Comparison of ENCODE assay signal across 8 cellular contexts in genomic region chr7:151019130-151019447, GRCh38. TPM values are rescaled to one million over a fixed set of nuclear protein-coding genes. Genes with fewer than 3 reads are reported as not detected.
DNase-seq lines count a peak whose midpoint lies in the region; ATAC-seq and TF ChIP-seq lines count a peak whose summit lies in the region.
"Had no signal": no experiment of that assay in that cellular context is flagged by ENCODE, and none has a peak within 500 bp of the region (broad histone marks: within the 10 kb centered on the region; RNA-seq: fewer than 3 reads in every experiment).

No MANE protein-coding gene starts in this region.

- intact Hi-C loops in activated T-helper 1 cell treated with anti-CD3 and anti-CD28 coated beads, Interleukin-12 subunit alpha, Interleukin-12 subunit beta, Interleukin-2, Interleukin-4 antibody, amounts not matched to agents 30 ng/mL and 10 ng/mL and 1 ng/mL, durations not matched to agents 14 hours and 24 hours and 36 hours (cut with micrococcal nuclease): loop anchor here (2.0 to 10.0 kb wide), 6 partner anchors 30 to 694 kb away; partner anchors contain the start of genes ACTR3C, FASTK, LRRC61 and SLC4A2
- intact Hi-C loops in uterus (cut with DNase I; ENCODE audit: low total_unique reads): no loop called here

- ATAC-seq in GM23338: peak; percentile 5; the same call in 2 of the 3 replicates
- ATAC-seq in HG02840 (IDR thresholded peaks at IDR 0.05; ENCODE audit: low FRiP score, unreplicated experiment): no peak

- H3K36me3 Mint-ChIP-seq in GM23338 (ENCODE audit: low read depth) (peaks cover 11% of the 10 kb centered on the region), immature natural killer cell (no peaks in the 10 kb centered on the region)
- peaks cover 8% of the 10 kb centered on the region for H3K36me3 Mint-ChIP-seq in activated T-helper 1 cell treated with anti-CD3 and anti-CD28 coated beads, Interleukin-12 subunit alpha, Interleukin-12 subunit beta, Interleukin-2, Interleukin-4 antibody, amounts not matched to agents 30 ng/mL and 10 ng/mL and 1 ng/mL, durations not matched to agents 14 hours and 24 hours and 36 hours (ENCODE audit: low read depth)

- peak overlapping the region; percentile 77; the same call in 1 of the 2 replicates for H3K4me2 ChIP-seq in GM23338

- H3K9me3 ChIP-seq in skeletal muscle tissue (ENCODE audit: control insufficient read depth in 3 of 3, low read length in 3 of 3): no peaks in the 10 kb centered on the region
- no peaks in the 10 kb centered on the region for H3K9me3 ChIP-seq in uterus

- H3F3A ChIP-seq in GM23338 (replicated peaks; ENCODE audit: low read depth): peaks cover 8% of the 10 kb centered on the region; the same call in 1 of the 2 replicates

- H3K36me3 ChIP-seq in GM23338 (ENCODE audit: insufficient read depth): no peaks in the 10 kb centered on the region; the same call in 1 of the 2 replicates
- H3K36me3 ChIP-seq in skeletal muscle tissue (ENCODE audit: control insufficient read depth in 3 of 3, insufficient read depth in 3 of 3, low read length in 3 of 3): no peaks in the 10 kb centered on the region
- no peaks in the 10 kb centered on the region for H3K36me3 ChIP-seq in uterus

- H3K4me1 Mint-ChIP-seq in GM23338: peaks cover 30% of the 10 kb centered on the region
- H3K4me1 Mint-ChIP-seq in activated T-helper 1 cell treated with anti-CD3 and anti-CD28 coated beads, Interleukin-12 subunit alpha, Interleukin-12 subunit beta, Interleukin-2, Interleukin-4 antibody, amounts not matched to agents 30 ng/mL and 10 ng/mL and 1 ng/mL, durations not matched to agents 14 hours and 24 hours and 36 hours (ENCODE audit: low read depth): peaks cover 36% of the 10 kb centered on the region
- H3K4me1 Mint-ChIP-seq in immature natural killer cell: peaks cover 35 to 42% of the 10 kb centered on the region in 2 donors

- TF ChIP-seq CTCF in GM23338 (conservative IDR thresholded peaks at IDR 0.05; ENCODE audit: low read depth in 2 of 2): no peak; a peak in 1 of 4 replicates
- no peak for TF ChIP-seq CTCF in uterus (IDR thresholded peaks at IDR 0.05)

- H3K27me3 ChIP-seq in GM23338 (ENCODE audit: insufficient read depth) (peaks cover 49% of the 10 kb centered on the region), skeletal muscle tissue (ENCODE audit: control insufficient read depth in 3 of 3, insufficient read depth in 3 of 3, low read length in 3 of 3) (peaks cover 55 to 59% (median 58%) of the 10 kb centered on the region in 3 donors), uterus (peaks cover 5% of the 10 kb centered on the region in 2 donors)

- DNase-seq in GM23338 (ENCODE audit: low spot score): no peak
- no peak for DNase-seq in activated T-helper 1 cell treated with anti-CD3 and anti-CD28 coated beads, Interleukin-12 subunit alpha, Interleukin-12 subunit beta, Interleukin-2, Interleukin-4 antibody, amounts not matched to agents 30 ng/mL and 10 ng/mL and 1 ng/mL, durations not matched to agents 14 hours and 24 hours and 36 hours (ENCODE audit: low spot score)
- no peak for DNase-seq in immature natural killer cell
- DNase-seq in cortex of kidney (lab: John Stamatoyannopoulos, UW): no peak
- no peak for DNase-seq in uterus
- DNase-seq: foreskin keratinocyte had no signal

- H3K27ac Mint-ChIP-seq in GM23338 (no peak overlapping the region), immature natural killer cell (peak overlapping the region in 1 of 6 donors; percentile 5)
- H3K27ac Mint-ChIP-seq in activated T-helper 1 cell treated with anti-CD3 and anti-CD28 coated beads, Interleukin-12 subunit alpha, Interleukin-12 subunit beta, Interleukin-2, Interleukin-4 antibody, amounts not matched to agents 30 ng/mL and 10 ng/mL and 1 ng/mL, durations not matched to agents 14 hours and 24 hours and 36 hours: peak overlapping the region; percentile 29

- peak overlapping the region; percentile 90 for H2AFZ ChIP-seq in GM23338

- H3K9me2 ChIP-seq in GM23338 (ENCODE audit: insufficient read depth): no peaks in the 10 kb centered on the region

- H3K4me3 ChIP-seq in GM23338 (peak overlapping the region; percentile 47), skeletal muscle tissue (ENCODE audit: low read length in 3 of 3) (peak overlapping the region in 2 of 3 donors; percentile 43 to 52), uterus (peak overlapping the region in 1 of 2 donors; percentile 14)

- H3K4me1 ChIP-seq in GM23338 (ENCODE audit: insufficient read depth) (peaks cover 14% of the 10 kb centered on the region), skeletal muscle tissue (ENCODE audit: control insufficient read depth in 3 of 3, insufficient read depth in 3 of 3, low read length in 3 of 3) (peaks cover 12 to 26% (median 17%) of the 10 kb centered on the region in 3 donors), uterus (peaks cover 0 to 14% of the 10 kb centered on the region in 2 donors)
- H3K4me1 ChIP-seq: foreskin keratinocyte had no signal

- H3K9ac ChIP-seq in skeletal muscle tissue (ENCODE audit: low read depth in 1 of 3, low read length in 3 of 3): no peak overlapping the region

- H3K9me3 Mint-ChIP-seq in GM23338: peaks cover 4% of the 10 kb centered on the region; the same call in 2 of the 3 replicates
- no peaks in the 10 kb centered on the region for H3K9me3 Mint-ChIP-seq in activated T-helper 1 cell treated with anti-CD3 and anti-CD28 coated beads, Interleukin-12 subunit alpha, Interleukin-12 subunit beta, Interleukin-2, Interleukin-4 antibody, amounts not matched to agents 30 ng/mL and 10 ng/mL and 1 ng/mL, durations not matched to agents 14 hours and 24 hours and 36 hours
- H3K9me3 Mint-ChIP-seq in immature natural killer cell: no peaks in the 10 kb centered on the region

- H3K4me3 Mint-ChIP-seq in GM23338: peak overlapping the region; percentile 58
- peak overlapping the region; percentile 40 for H3K4me3 Mint-ChIP-seq in activated T-helper 1 cell treated with anti-CD3 and anti-CD28 coated beads, Interleukin-12 subunit alpha, Interleukin-12 subunit beta, Interleukin-2, Interleukin-4 antibody, amounts not matched to agents 30 ng/mL and 10 ng/mL and 1 ng/mL, durations not matched to agents 14 hours and 24 hours and 36 hours
- peak overlapping the region; percentile 74 to 84 (median 76) for H3K4me3 Mint-ChIP-seq in immature natural killer cell

- no peaks in the 10 kb centered on the region for H4K20me1 ChIP-seq in GM23338 (replicated peaks; ENCODE audit: insufficient read depth)

- peaks cover 48% of the 10 kb centered on the region for H3K27me3 Mint-ChIP-seq in GM23338 (ENCODE audit: insufficient read depth, low read depth, poor library complexity)
- H3K27me3 Mint-ChIP-seq in activated T-helper 1 cell treated with anti-CD3 and anti-CD28 coated beads, Interleukin-12 subunit alpha, Interleukin-12 subunit beta, Interleukin-2, Interleukin-4 antibody, amounts not matched to agents 30 ng/mL and 10 ng/mL and 1 ng/mL, durations not matched to agents 14 hours and 24 hours and 36 hours (ENCODE audit: insufficient read depth): peaks cover 19% of the 10 kb centered on the region
- H3K27me3 Mint-ChIP-seq in immature natural killer cell (ENCODE audit: low read depth in 3 of 3): peaks cover 17 to 28% (median 23%) of the 10 kb centered on the region in 3 donors

- H3K27ac ChIP-seq in GM23338 (ENCODE audit: low read depth): no peak overlapping the region
- H3K27ac ChIP-seq in skeletal muscle tissue (ENCODE audit: low read depth, low read length): no peak overlapping the region
- no peak overlapping the region for H3K27ac ChIP-seq in uterus
- H3K27ac ChIP-seq: foreskin keratinocyte had no signal

- no peak for TF ChIP-seq POLR2A in uterus (IDR thresholded peaks at IDR 0.05)

- H3K79me2 ChIP-seq in GM23338 (replicated peaks; ENCODE audit: insufficient read depth): no peaks in the 10 kb centered on the region

RNA-seq across cellular contexts. Expression of gene ATG9B, which starts 5.2 kb away (rescaled TPM):
- 1.2 and 2.2 TPM in 2 replicates for total RNA-seq in GM23338 (2014; rRNA removed; shearing (Covaris generic))
- 3.2 and 3.4 TPM in 2 replicates for polyA plus RNA-seq in GM23338 (2016; fragmentation: Nextera tagmentation; extraction: Ambion mirVana)
- 4.7 and 6.3 TPM in 2 replicates for total RNA-seq in activated T-helper 1 cell treated with anti-CD3 and anti-CD28 coated beads, Interleukin-12 subunit alpha, Interleukin-12 subunit beta, Interleukin-2, Interleukin-4 antibody, amounts not matched to agents 30 ng/mL and 10 ng/mL and 1 ng/mL, durations not matched to agents 14 hours and 24 hours and 36 hours
- polyA plus RNA-seq in immature natural killer cell: 1 to 10 TPM in 2 of 3 donors, not detected in 1; 1.9 to 5.7 TPM
- not detected for total RNA-seq in skeletal muscle tissue
- 1 to 10 TPM in 1 of 4 donors, under 1 TPM in 2, not detected in 1; 0.55 to 1.5 (median 0.76) TPM for total RNA-seq in uterus

RNA-seq across cellular contexts. Expression of gene ABCB8, which starts 9.2 kb away (rescaled TPM):
- total RNA-seq in GM23338 (2014; rRNA removed; shearing (Covaris generic)): 27.1 and 41.1 TPM in 2 replicates
- polyA plus RNA-seq in GM23338 (2016; fragmentation: Nextera tagmentation; extraction: Ambion mirVana) (11.4 and 13.1 TPM in 2 replicates), immature natural killer cell (10 to 100 TPM; 17.6 to 26.5 (median 23.3) TPM)
- total RNA-seq in activated T-helper 1 cell treated with anti-CD3 and anti-CD28 coated beads, Interleukin-12 subunit alpha, Interleukin-12 subunit beta, Interleukin-2, Interleukin-4 antibody, amounts not matched to agents 30 ng/mL and 10 ng/mL and 1 ng/mL, durations not matched to agents 14 hours and 24 hours and 36 hours: 56.9 and 57.9 TPM in 2 replicates
- total RNA-seq in skeletal muscle tissue (15.7 TPM), uterus (10 to 100 TPM; 18.7 to 54.3 (median 26.0) TPM)

RNA-seq across cellular contexts. Expression of gene NOS3, which starts 28.3 kb away (rescaled TPM):
- total RNA-seq in GM23338 (2014; rRNA removed; shearing (Covaris generic)): 6.1 and 13.3 TPM in 2 replicates
- 2.6 and 3.1 TPM in 2 replicates for polyA plus RNA-seq in GM23338 (2016; fragmentation: Nextera tagmentation; extraction: Ambion mirVana)
- 12.2 and 12.8 TPM in 2 replicates for total RNA-seq in activated T-helper 1 cell treated with anti-CD3 and anti-CD28 coated beads, Interleukin-12 subunit alpha, Interleukin-12 subunit beta, Interleukin-2, Interleukin-4 antibody, amounts not matched to agents 30 ng/mL and 10 ng/mL and 1 ng/mL, durations not matched to agents 14 hours and 24 hours and 36 hours
- polyA plus RNA-seq in immature natural killer cell: 1 to 10 TPM in 2 of 3 donors, under 1 TPM in 1; 0.21 to 4.9 (median 2.4) TPM
- total RNA-seq in skeletal muscle tissue: 4.7 TPM
- 10 to 100 TPM in 2 of 4 donors, 1 to 10 TPM in 2; 6.6 to 50.1 (median 15.8) TPM for total RNA-seq in uterus

RNA-seq across cellular contexts. Expression of gene ASIC3, which starts 29.2 kb away (rescaled TPM):
- 0.54 and 0.90 TPM in 2 replicates for total RNA-seq in GM23338 (2014; rRNA removed; shearing (Covaris generic))
- polyA plus RNA-seq in GM23338 (2016; fragmentation: Nextera tagmentation; extraction: Ambion mirVana): 0.87 and 1.4 TPM in 2 replicates
- 1.9 and 4.1 TPM in 2 replicates for total RNA-seq in activated T-helper 1 cell treated with anti-CD3 and anti-CD28 coated beads, Interleukin-12 subunit alpha, Interleukin-12 subunit beta, Interleukin-2, Interleukin-4 antibody, amounts not matched to agents 30 ng/mL and 10 ng/mL and 1 ng/mL, durations not matched to agents 14 hours and 24 hours and 36 hours
- polyA plus RNA-seq in immature natural killer cell: not detected
- total RNA-seq in skeletal muscle tissue: not detected
- total RNA-seq in uterus: 10 to 100 TPM in 1 of 4 donors, 1 to 10 TPM in 2, not detected in 1; 1.0 to 16.8 (median 1.3) TPM

RNA-seq across cellular contexts. Expression of gene CDK5, which starts 38.6 kb away (rescaled TPM):
- total RNA-seq in GM23338 (2014; rRNA removed; shearing (Covaris generic)): 17.4 and 19.8 TPM in 2 replicates
- polyA plus RNA-seq in GM23338 (2016; fragmentation: Nextera tagmentation; extraction: Ambion mirVana) (27.1 TPM in 2 replicates), immature natural killer cell (10 to 100 TPM; 15.6 to 18.9 (median 17.9) TPM)
- total RNA-seq in activated T-helper 1 cell treated with anti-CD3 and anti-CD28 coated beads, Interleukin-12 subunit alpha, Interleukin-12 subunit beta, Interleukin-2, Interleukin-4 antibody, amounts not matched to agents 30 ng/mL and 10 ng/mL and 1 ng/mL, durations not matched to agents 14 hours and 24 hours and 36 hours: 24.9 and 28.1 TPM in 2 replicates
- total RNA-seq in skeletal muscle tissue (5.7 TPM), uterus (1 to 10 TPM in 3 of 4 donors, under 1 TPM in 1; 0.51 to 9.3 (median 2.7) TPM)
